22 cellular contexts compared by ENCODE assay signal in genomic region chr3:78847603-78848002, GRCh38.
"Had no signal": no experiment of that assay in that cellular context is flagged by ENCODE, and none has a peak within 500 bp of the region (broad histone marks: within the 10 kb centered on the region; RNA-seq: fewer than 3 reads in every experiment).

No MANE protein-coding gene starts in this region.

- H3K27me3 ChIP-seq: colonic mucosa, esophagus muscularis mucosa, right atrium auricular region, sigmoid colon, spleen, tibial nerve, upper lobe of left lung had no signal

- H3K36me3 Mint-ChIP-seq: memory B cell; naive thymus-derived CD4-positive, alpha-beta T cell; stimulated activated memory B cell treated with anti-CD40 and anti-IgM and Interleukin-4, amounts not matched to agents 10 μg/mL and 1 μg/mL and 100 μg/mL, for 72 hours had no signal

- H3K36me3 ChIP-seq: colonic mucosa, esophagus muscularis mucosa, prostate gland, right atrium auricular region, sigmoid colon, spleen, thoracic aorta, tibial nerve, upper lobe of left lung had no signal

- H3K27ac Mint-ChIP-seq: dendritic cell treated with granulocyte-macrophage colony-stimulating factor and Interleukin-4, amounts not matched to agents 40 ng/mL and 50 ng/mL, for 4 days; memory B cell; naive thymus-derived CD4-positive, alpha-beta T cell; stimulated activated memory B cell treated with anti-CD40 and anti-IgM and Interleukin-4, amounts not matched to agents 10 μg/mL and 1 μg/mL and 100 μg/mL, for 72 hours had no signal

- DNase-seq: colonic mucosa; effector memory CD4-positive, alpha-beta T cell; foreskin melanocyte; kidney; midbrain; naive thymus-derived CD4-positive, alpha-beta T cell; nucleus accumbens; sigmoid colon; spleen; stimulated activated CD4-positive, alpha-beta T cell treated with anti-CD3 and anti-CD28 coated beads, Interleukin-4, amount 100 ng/mL, for 4 hours; stimulated activated naive CD8-positive, alpha-beta T cell treated with anti-CD3 and anti-CD28 coated beads, Interleukin-15, Interleukin-2, amounts not matched to agents 100 U/mL and 50 U/mL, for 24 hours; upper lobe of left lung had no signal

- H3K27ac ChIP-seq: colonic mucosa, esophagus muscularis mucosa, prostate gland, right atrium auricular region, sigmoid colon, spleen, thoracic aorta, tibial nerve, upper lobe of left lung had no signal

- H3K4me3 ChIP-seq: colonic mucosa, esophagus muscularis mucosa, prostate gland, right atrium auricular region, sigmoid colon, spleen, thoracic aorta, tibial nerve, upper lobe of left lung had no signal

- H3K27me3 Mint-ChIP-seq: central memory CD8-positive, alpha-beta T cell; dendritic cell treated with granulocyte-macrophage colony-stimulating factor and Interleukin-4, amounts not matched to agents 40 ng/mL and 50 ng/mL, for 4 days; memory B cell; naive thymus-derived CD4-positive, alpha-beta T cell; stimulated activated memory B cell treated with anti-CD40 and anti-IgM and Interleukin-4, amounts not matched to agents 10 μg/mL and 1 μg/mL and 100 μg/mL, for 72 hours had no signal

- H3K9me3 Mint-ChIP-seq: nephron had no signal

- H3K9me3 ChIP-seq: colonic mucosa, esophagus muscularis mucosa, prostate gland, right atrium auricular region, sigmoid colon, spleen, thoracic aorta, tibial nerve, upper lobe of left lung had no signal

- H3K4me1 ChIP-seq: colonic mucosa, prostate gland, right atrium auricular region, spleen had no signal

- H3K4me3 Mint-ChIP-seq: central memory CD8-positive, alpha-beta T cell; dendritic cell treated with granulocyte-macrophage colony-stimulating factor and Interleukin-4, amounts not matched to agents 40 ng/mL and 50 ng/mL, for 4 days; memory B cell; naive thymus-derived CD4-positive, alpha-beta T cell; nephron; stimulated activated memory B cell treated with anti-CD40 and anti-IgM and Interleukin-4, amounts not matched to agents 10 μg/mL and 1 μg/mL and 100 μg/mL, for 72 hours had no signal

- H3K4me1 Mint-ChIP-seq: central memory CD8-positive, alpha-beta T cell; memory B cell; naive thymus-derived CD4-positive, alpha-beta T cell; stimulated activated memory B cell treated with anti-CD40 and anti-IgM and Interleukin-4, amounts not matched to agents 10 μg/mL and 1 μg/mL and 100 μg/mL, for 72 hours had no signal
